Comparison of ENCODE assay signal across 8 cellular contexts in genomic region chr4:152780267-152780811, GRCh38. TPM values are rescaled to one million over a fixed set of nuclear protein-coding genes. Genes with fewer than 3 reads are reported as not detected.
A peak's percentile ranks its signal among the peaks of the same experiment; 100 is the strongest.
DNase-seq lines count a peak whose midpoint lies in the region; ATAC-seq and TF ChIP-seq lines count a peak whose summit lies in the region.

No MANE protein-coding gene starts in this region.

- TF ChIP-seq CTCF in CD8-positive, alpha-beta T cell (IDR thresholded peaks at IDR 0.05) = no peak
- TF ChIP-seq CTCF in SK-N-SH (IDR thresholded peaks at IDR 0.05) (no peak), esophagus muscularis mucosa (IDR thresholded peaks at IDR 0.05) (no peak)

- no peaks in the 10 kb centered on the region for H3K9me3 Mint-ChIP-seq in CD8-positive, alpha-beta T cell
- no peaks in the 10 kb centered on the region for H3K9me3 Mint-ChIP-seq in natural killer cell treated with Interleukin-12 subunit alpha and Interleukin-12 subunit beta and Interleukin-15 and Interleukin-18, amount 100 ng/mL, for 72 hours

- H3K4me1 Mint-ChIP-seq in CD8-positive, alpha-beta T cell (ENCODE audit: low read depth) = peaks cover 50% of the 10 kb centered on the region
- peaks cover 31 to 41% of the 10 kb centered on the region in 2 donors for H3K4me1 Mint-ChIP-seq in natural killer cell treated with Interleukin-12 subunit alpha and Interleukin-12 subunit beta and Interleukin-15 and Interleukin-18, amount 100 ng/mL, for 72 hours (ENCODE audit: low read depth in 2 of 2)

- no peaks in the 10 kb centered on the region for H3K27me3 Mint-ChIP-seq in CD8-positive, alpha-beta T cell (ENCODE audit: low read depth)
- peaks cover 10 to 13% of the 10 kb centered on the region in 2 donors for H3K27me3 Mint-ChIP-seq in natural killer cell treated with Interleukin-12 subunit alpha and Interleukin-12 subunit beta and Interleukin-15 and Interleukin-18, amount 100 ng/mL, for 72 hours

- H3K36me3 Mint-ChIP-seq in CD8-positive, alpha-beta T cell = peaks cover 9% of the 10 kb centered on the region
- H3K36me3 Mint-ChIP-seq in natural killer cell treated with Interleukin-12 subunit alpha and Interleukin-12 subunit beta and Interleukin-15 and Interleukin-18, amount 100 ng/mL, for 72 hours = no peaks in the 10 kb centered on the region

- peaks cover 25% of the 10 kb centered on the region for H3K4me1 ChIP-seq in CD8-positive, alpha-beta T cell (ENCODE audit: insufficient read depth, low read length)
- H3K4me1 ChIP-seq in SK-N-SH (ENCODE audit: control insufficient read depth in 1 of 2, insufficient read depth in 2 of 2, low read depth in 1 of 2, low read length in 1 of 2) (peaks cover 17 to 19% of the 10 kb centered on the region in 2 experiments), esophagus muscularis mucosa (peaks cover 32 to 49% (median 41%) of the 10 kb centered on the region in 4 donors)

- CTCF ChIA-PET in CD8-positive, alpha-beta T cell (lab: Charles Lee) = interaction anchor here (0.6 to 2.4 kb wide), 4 partner anchors 14 to 347 kb away, joined by 3 to 9 read pairs (median 3); no protein-coding TSS in a partner anchor
- CTCF ChIA-PET in HEK293T (lab: Yijun Ruan, JAX) = interaction anchor here (0.6 kb wide), 1 partner anchor 424 kb away, joined by 8 read pairs; no protein-coding TSS in a partner anchor
- CTCF ChIA-PET in SK-N-SH (lab: Yijun Ruan, JAX) = interaction anchor here (1.1 to 2.7 kb wide), 4 partner anchors 8 to 564 kb away, joined by 3 to 21 read pairs (median 3); no protein-coding TSS in a partner anchor

- TF ChIP-seq RAD21 in SK-N-SH (IDR thresholded peaks at IDR 0.05; ENCODE audit: low read length) = no peak

- H3F3A ChIP-seq in SK-N-SH (replicated peaks; ENCODE audit: insufficient read depth) = peaks cover 7% of the 10 kb centered on the region

- TF ChIP-seq EP300 in SK-N-SH (IDR thresholded peaks at IDR 0.05; ENCODE audit: borderline replicate concordance in 1 of 2, low read depth in 1 of 2, low read length in 1 of 2) (no peak), esophagus muscularis mucosa (IDR thresholded peaks at IDR 0.05) (no peak)

- peak overlapping the region; percentile 77 for H3K27ac ChIP-seq in CD8-positive, alpha-beta T cell (ENCODE audit: low read depth, low read length)
- peak overlapping the region; percentile 90 to 92 for H3K27ac ChIP-seq in SK-N-SH (ENCODE audit: low read depth in 2 of 2, low read length in 1 of 2)
- peak overlapping the region; percentile 91 to 92 (median 92) for H3K27ac ChIP-seq in esophagus muscularis mucosa (replicated peaks in 1 of 4)

- peak overlapping the region; percentile 96 for H3K27ac Mint-ChIP-seq in CD8-positive, alpha-beta T cell
- H3K27ac Mint-ChIP-seq in natural killer cell treated with Interleukin-12 subunit alpha and Interleukin-12 subunit beta and Interleukin-15 and Interleukin-18, amount 100 ng/mL, for 72 hours = peak overlapping the region; percentile 88 to 97

- POLR2A ChIA-PET in CD8-positive, alpha-beta T cell (lab: Charles Lee) = interaction anchor here (0.7 to 2.5 kb wide), 2 partner anchors 11 kb away, joined by 3 to 21 read pairs; no protein-coding TSS in a partner anchor
- POLR2A ChIA-PET in HEK293T (lab: Yijun Ruan, JAX) = interaction anchor here (0.6 to 2.3 kb wide), 7 partner anchors 8 to 190 kb away, joined by 3 to 11 read pairs (median 6); no protein-coding TSS in a partner anchor
- POLR2A ChIA-PET in SK-N-SH (lab: Yijun Ruan, JAX) = no interaction called here

- no peaks in the 10 kb centered on the region for H3K36me3 ChIP-seq in CD8-positive, alpha-beta T cell (ENCODE audit: insufficient read depth, low read length)
- H3K36me3 ChIP-seq in SK-N-SH (replicated peaks in 1 of 2; ENCODE audit: control insufficient read depth in 1 of 2, insufficient read depth in 2 of 2, low read length in 1 of 2) (peaks cover 0 to 5% of the 10 kb centered on the region in 2 experiments), esophagus muscularis mucosa (no peaks in the 10 kb centered on the region)

- H3K9me3 ChIP-seq in CD8-positive, alpha-beta T cell (ENCODE audit: low read length) = no peaks in the 10 kb centered on the region
- H3K9me3 ChIP-seq in SK-N-SH (no peaks in the 10 kb centered on the region), esophagus muscularis mucosa (no peaks in the 10 kb centered on the region)

- intact Hi-C loops in CD8-positive, alpha-beta T cell (cut with DNase I, micrococcal nuclease) = loop anchor here (5.0 kb wide), 3 partner anchors 1373 to 1767 kb away; partner anchors contain the start of genes FHIP1A (in 1 of the 2) and RPS3A (in 1 of the 2)
- intact Hi-C loops in esophagus muscularis mucosa (cut with DNase I) = loop anchor here (10.0 kb wide), 1 partner anchor 1686 kb away; the partner anchor contains the start of gene RPS3A

- peak overlapping the region; percentile 99 for H3K4me3 Mint-ChIP-seq in CD8-positive, alpha-beta T cell
- peak overlapping the region; percentile 98 for H3K4me3 Mint-ChIP-seq in natural killer cell treated with Interleukin-12 subunit alpha and Interleukin-12 subunit beta and Interleukin-15 and Interleukin-18, amount 100 ng/mL, for 72 hours

- DNase-seq in CD8-positive, alpha-beta T cell = no peak
- DNase-seq in HEK293T (ENCODE audit: extremely low spot score) (peak; percentile 15), SK-N-SH (peak; percentile 30), esophagus muscularis mucosa (ENCODE audit: extremely low spot score) (no peak), KG1 (lab: John Stamatoyannopoulos, UW) (no peak)
- no peak for DNase-seq in natural killer cell treated with Interleukin-12 subunit alpha and Interleukin-12 subunit beta and Interleukin-15 and Interleukin-18, amount 100 ng/mL, for 72 hours (ENCODE audit: low spot score)

- ATAC-seq in CD8-positive, alpha-beta T cell = no peak
- peak; percentile 50 to 56 for ATAC-seq in natural killer cell treated with Interleukin-12 subunit alpha and Interleukin-12 subunit beta and Interleukin-15 and Interleukin-18, amount 100 ng/mL, for 72 hours
- ATAC-seq in HG03097 (IDR thresholded peaks at IDR 0.05; ENCODE audit: low FRiP score, unreplicated experiment) = no peak
- no peak for ATAC-seq in GM18498 (IDR thresholded peaks at IDR 0.05; ENCODE audit: unreplicated experiment)

- H3K79me2 ChIP-seq in SK-N-SH (ENCODE audit: insufficient read depth) = peaks cover 54% of the 10 kb centered on the region

- peak overlapping the region; percentile 86 for H3K9ac ChIP-seq in SK-N-SH

- peak overlapping the region; percentile 82 for H3K4me3 ChIP-seq in CD8-positive, alpha-beta T cell (ENCODE audit: low read depth, low read length)
- peak overlapping the region; percentile 85 to 94 for H3K4me3 ChIP-seq in SK-N-SH (ENCODE audit: low read depth in 2 of 2, low read length in 1 of 2)
- H3K4me3 ChIP-seq in esophagus muscularis mucosa = peak overlapping the region; percentile 56 to 84 (median 81)

- no peak for TF ChIP-seq POLR2A in esophagus muscularis mucosa (IDR thresholded peaks at IDR 0.05; ENCODE audit: low read depth)

- H3K4me2 ChIP-seq in SK-N-SH = peak overlapping the region; percentile 86

- H2AFZ ChIP-seq in SK-N-SH (ENCODE audit: low read depth) = peak overlapping the region; percentile 96

- peaks cover 30% of the 10 kb centered on the region for H4K20me1 ChIP-seq in SK-N-SH (ENCODE audit: insufficient read depth)

- H3K9me2 ChIP-seq in SK-N-SH = no peaks in the 10 kb centered on the region; the same call in 1 of the 2 replicates

- H3K27me3 ChIP-seq in CD8-positive, alpha-beta T cell (ENCODE audit: insufficient read depth, low read length) = no peaks in the 10 kb centered on the region
- H3K27me3 ChIP-seq in SK-N-SH (ENCODE audit: insufficient read depth) = no peaks in the 10 kb centered on the region
- no peaks in the 10 kb centered on the region for H3K27me3 ChIP-seq in esophagus muscularis mucosa

- under 1% methylated on average over 16 of the region's 16 CpGs for WGBS in SK-N-SH (ENCODE audit: low lambda C conversion rate)
- 4% methylated on average over 14 of the region's 16 CpGs for WGBS in esophagus muscularis mucosa

TF ChIP-seq in HEK293T, 16 proteins besides CTCF, POLR2A, EP300 and RAD21:
- peak; percentile 68; the same call in 1 of the 2 replicates for TF ChIP-seq L3MBTL2 (conservative IDR thresholded peaks at IDR 0.05)
- TF ChIP-seq BHLHE40 (IDR thresholded peaks at IDR 0.05; ENCODE audit: borderline replicate concordance) = no peak
- no peak for TF ChIP-seq ARNT (IDR thresholded peaks at IDR 0.05)
TF ChIP-seq in HEK293T: peak in this region for 1.

TF ChIP-seq in SK-N-SH, 30 proteins besides CTCF, POLR2A, EP300 and RAD21 (continues in another document):
- TF ChIP-seq MXI1 (IDR thresholded peaks at IDR 0.05; ENCODE audit: low read depth, low read length) = no peak
- TF ChIP-seq JUND (IDR thresholded peaks at IDR 0.05) = no peak
- no peak for TF ChIP-seq SMC3 (IDR thresholded peaks at IDR 0.05; ENCODE audit: low read depth, low read length)
- no peak for TF ChIP-seq RFX5 (IDR thresholded peaks at IDR 0.05; ENCODE audit: low read length)
- no peak for TF ChIP-seq USF2 (IDR thresholded peaks at IDR 0.05; ENCODE audit: borderline replicate concordance, low read depth, low read length)

RNA-seq across cellular contexts. Expression of gene ARFIP1, which starts 0.6 kb away (rescaled TPM):
- 1 to 10 TPM; 1.9 to 2.8 TPM for total RNA-seq in CD8-positive, alpha-beta T cell
- polyA plus RNA-seq in SK-N-SH (2012; rRNA removed) = 15.7 and 17.4 TPM in 2 replicates
- polyA plus RNA-seq in SK-N-SH (2012; cell fraction: cytosol; rRNA removed) = 21.6 and 31.5 TPM in 2 replicates
- 11.8 and 18.3 TPM in 2 replicates for polyA plus RNA-seq in SK-N-SH (2012; cell fraction: nucleus; rRNA removed)
- total RNA-seq in esophagus muscularis mucosa = 10 to 100 TPM; 26.3 to 36.1 (median 30.6) TPM
- 10 to 100 TPM; 17.8 to 21.0 TPM for total RNA-seq in natural killer cell treated with Interleukin-12 subunit alpha and Interleukin-12 subunit beta and Interleukin-15 and Interleukin-18, amount 100 ng/mL, for 72 hours

RNA-seq across cellular contexts. Expression of gene TIGD4, which starts 0.8 kb away (rescaled TPM):
- under 1 TPM in 1 of 2 experiments, not detected in 1; 0.11 TPM for total RNA-seq in CD8-positive, alpha-beta T cell
- polyA plus RNA-seq in SK-N-SH (2012; rRNA removed) = 0.13 and 0.28 TPM in 2 replicates
- polyA plus RNA-seq in SK-N-SH (2012; cell fraction: cytosol; rRNA removed) = 0.24 and 0.33 TPM in 2 replicates
- 0.23 and 0.39 TPM in 2 replicates for polyA plus RNA-seq in SK-N-SH (2012; cell fraction: nucleus; rRNA removed)
- under 1 TPM; 0.17 to 0.52 (median 0.37) TPM for total RNA-seq in esophagus muscularis mucosa
- total RNA-seq in natural killer cell treated with Interleukin-12 subunit alpha and Interleukin-12 subunit beta and Interleukin-15 and Interleukin-18, amount 100 ng/mL, for 72 hours = under 1 TPM; 0.36 to 0.45 TPM

Comparison
In these comparisons a context has a peak if more than half of its experiments do, and no peak if none do; other contexts are left out.
1. ATAC-seq: peak in natural killer cell treated with Interleukin-12 subunit alpha and Interleukin-12 subunit beta and Interleukin-15 and Interleukin-18, amount 100 ng/mL, for 72 hours (2 of 2); none in CD8-positive, alpha-beta T cell (single experiment), HG03097 (single experiment) and GM18498 (single experiment).
2. DNase-seq: peak in HEK293T (single experiment) and SK-N-SH (single experiment); none in CD8-positive, alpha-beta T cell (0 of 7), esophagus muscularis mucosa (single experiment), natural killer cell treated with Interleukin-12 subunit alpha and Interleukin-12 subunit beta and Interleukin-15 and Interleukin-18, amount 100 ng/mL, for 72 hours (single experiment) and KG1 (single experiment).
3. RNA of gene ARFIP1, which starts 0.6 kb away (total RNA-seq): 26.3 to 36.1 TPM in esophagus muscularis mucosa and 17.8 to 21.0 TPM in natural killer cell treated with Interleukin-12 subunit alpha and Interleukin-12 subunit beta and Interleukin-15 and Interleukin-18, amount 100 ng/mL, for 72 hours; 1.9 to 2.8 TPM in CD8-positive, alpha-beta T cell; every median in the first group is over 4 times any median in the second.
4. Peak in every context shown above with its lines, with median percentiles within 50 percentile points of each other: H3K27ac ChIP-seq and H3K4me3 ChIP-seq.